8 cellular contexts compared by ENCODE assay signal in genomic region chr2:42906557-42907380, GRCh38.
A peak's percentile ranks its signal among the peaks of the same experiment; 100 is the strongest.
DNase-seq lines count a peak whose midpoint lies in the region; ATAC-seq, FAIRE-seq and TF ChIP-seq lines count a peak whose summit lies in the region.

No MANE protein-coding gene starts in this region.

- no peak for TF ChIP-seq EP300 in Ishikawa (IDR thresholded peaks at IDR 0.05; ENCODE audit: borderline replicate concordance)

- no peaks in the 10 kb centered on the region for H3K36me3 ChIP-seq in astrocyte (ENCODE audit: insufficient read depth, low read length)
- no peaks in the 10 kb centered on the region for H3K36me3 ChIP-seq in stomach smooth muscle (ENCODE audit: control insufficient read depth in 2 of 2, insufficient read depth in 2 of 2, low read length in 2 of 2)

- FAIRE-seq in astrocyte (lab: Jason Lieb, UNC) = no peak

- ATAC-seq in activated naive CD8-positive, alpha-beta T cell treated with anti-CD3 and anti-CD28 coated beads, Interleukin-2, amount 50 U/mL, for 24 hours = no peak
- no peak for ATAC-seq in GM18520 (IDR thresholded peaks at IDR 0.05; ENCODE audit: unreplicated experiment)

- no peaks in the 10 kb centered on the region for H3K9me3 ChIP-seq in astrocyte (ENCODE audit: insufficient read depth, low read depth, low read length)
- H3K9me3 ChIP-seq in stomach smooth muscle (ENCODE audit: control insufficient read depth in 2 of 2, low read length in 2 of 2) = no peaks in the 10 kb centered on the region

- peak overlapping the region; percentile 68 for H3K27ac Mint-ChIP-seq in astrocyte (ENCODE audit: unreplicated experiment)
- no peak overlapping the region for H3K27ac Mint-ChIP-seq in activated naive CD8-positive, alpha-beta T cell treated with anti-CD3 and anti-CD28 coated beads, Interleukin-2, amount 50 U/mL, for 24 hours

- peak overlapping the region; percentile 88 for H2AFZ ChIP-seq in astrocyte (ENCODE audit: low read depth, low read length)

- H3K4me3 ChIP-seq in astrocyte (ENCODE audit: insufficient read depth, low read depth, low read length) = peak overlapping the region; percentile 8
- H3K4me3 ChIP-seq in stomach smooth muscle (ENCODE audit: low read length in 2 of 2) = peak overlapping the region; percentile 43 to 57

- peak overlapping the region; percentile 59 for H3K9ac ChIP-seq in astrocyte (ENCODE audit: low read length)
- peak overlapping the region; percentile 47 to 51 for H3K9ac ChIP-seq in stomach smooth muscle (ENCODE audit: low read length in 2 of 2)

- H3K27ac ChIP-seq in astrocyte (ENCODE audit: low read depth, low read length) (peak overlapping the region; percentile 40), stomach smooth muscle (ENCODE audit: low read length) (peak overlapping the region; percentile 86)

- no peak overlapping the region for H3K4me3 Mint-ChIP-seq in astrocyte (ENCODE audit: unreplicated experiment)
- H3K4me3 Mint-ChIP-seq in activated naive CD8-positive, alpha-beta T cell treated with anti-CD3 and anti-CD28 coated beads, Interleukin-2, amount 50 U/mL, for 24 hours = no peak overlapping the region

- no peak for TF ChIP-seq CTCF in astrocyte (IDR thresholded peaks at IDR 0.05; ENCODE audit: insufficient read depth, low read depth, low read length)

- no peaks in the 10 kb centered on the region for H3K36me3 Mint-ChIP-seq in astrocyte (ENCODE audit: low read depth, unreplicated experiment)
- no peaks in the 10 kb centered on the region for H3K36me3 Mint-ChIP-seq in activated naive CD8-positive, alpha-beta T cell treated with anti-CD3 and anti-CD28 coated beads, Interleukin-2, amount 50 U/mL, for 24 hours (ENCODE audit: low read depth)

- no peak for TF ChIP-seq RAD21 in Ishikawa (IDR thresholded peaks at IDR 0.05; ENCODE audit: low read depth)

- no peaks in the 10 kb centered on the region for H3K27me3 ChIP-seq in astrocyte (ENCODE audit: insufficient read depth, low read length)
- H3K27me3 ChIP-seq in stomach smooth muscle (ENCODE audit: control insufficient read depth in 1 of 2, insufficient read depth in 2 of 2, low read length in 2 of 2) = no peaks in the 10 kb centered on the region

- H3K4me2 ChIP-seq in astrocyte (ENCODE audit: low read length) = peak overlapping the region; percentile 65

- H3K9me3 Mint-ChIP-seq in astrocyte (ENCODE audit: unreplicated experiment) = no peaks in the 10 kb centered on the region
- H3K9me3 Mint-ChIP-seq in activated naive CD8-positive, alpha-beta T cell treated with anti-CD3 and anti-CD28 coated beads, Interleukin-2, amount 50 U/mL, for 24 hours = no peaks in the 10 kb centered on the region

- H3K4me1 ChIP-seq in astrocyte (ENCODE audit: insufficient read depth, low read length) (peaks cover 24% of the 10 kb centered on the region), stomach smooth muscle (ENCODE audit: control insufficient read depth, insufficient read depth, low read length) (peaks cover 68% of the 10 kb centered on the region)

- H3K79me2 ChIP-seq in astrocyte (ENCODE audit: insufficient read depth, low read length) = no peaks in the 10 kb centered on the region

- H3K27me3 Mint-ChIP-seq in astrocyte (ENCODE audit: low read depth, unreplicated experiment) = peaks cover 11% of the 10 kb centered on the region
- H3K27me3 Mint-ChIP-seq in activated naive CD8-positive, alpha-beta T cell treated with anti-CD3 and anti-CD28 coated beads, Interleukin-2, amount 50 U/mL, for 24 hours = peaks cover 13% of the 10 kb centered on the region

- peaks cover 14% of the 10 kb centered on the region for H3K4me1 Mint-ChIP-seq in astrocyte (ENCODE audit: low read depth, unreplicated experiment)
- no peaks in the 10 kb centered on the region for H3K4me1 Mint-ChIP-seq in activated naive CD8-positive, alpha-beta T cell treated with anti-CD3 and anti-CD28 coated beads, Interleukin-2, amount 50 U/mL, for 24 hours

- no peaks in the 10 kb centered on the region for H4K20me1 ChIP-seq in astrocyte (ENCODE audit: insufficient read depth, low read length)

- DNase-seq in astrocyte (ENCODE audit: low read depth) (peak; percentile 52), islet precursor cell (peak; percentile 88), OCI-M1 (lab: John Stamatoyannopoulos, UW) (no peak)
- DNase-seq in activated CD4-positive, alpha-beta T cell treated with anti-CD3 and anti-CD28 coated beads for 1 hour = no peak
- no peak for DNase-seq in activated naive CD8-positive, alpha-beta T cell treated with anti-CD3 and anti-CD28 coated beads, Interleukin-2, amount 50 U/mL, for 24 hours

TF ChIP-seq in Ishikawa, 13 proteins besides CTCF, POLR2A, EP300 and RAD21:
- TF ChIP-seq EGR1 (IDR thresholded peaks at IDR 0.05) (no peak), TEAD4 (IDR thresholded peaks at IDR 0.05) (peak; percentile 77), REST (IDR thresholded peaks at IDR 0.05; ENCODE audit: low read depth) (no peak), USF1 (IDR thresholded peaks at IDR 0.05) (no peak), CREB1 (IDR thresholded peaks at IDR 0.05; ENCODE audit: low read depth) (no peak)

Comparison
In these comparisons a context has a peak if more than half of its experiments do, and no peak if none do; other contexts are left out.
1. DNase-seq: peak in astrocyte (single experiment) and islet precursor cell (single experiment); none in activated CD4-positive, alpha-beta T cell treated with anti-CD3 and anti-CD28 coated beads for 1 hour (single experiment), activated naive CD8-positive, alpha-beta T cell treated with anti-CD3 and anti-CD28 coated beads, Interleukin-2, amount 50 U/mL, for 24 hours (single experiment) and OCI-M1 (single experiment).